1 cellular context compared by ENCODE assay signal in genomic region chr20:48793776-48794175, GRCh38.
TF ChIP-seq lines count a peak whose summit lies in the region.

No MANE protein-coding gene starts in this region.

TF ChIP-seq in H1, 55 proteins besides CTCF, POLR2A, EP300 and RAD21:
- TF ChIP-seq POU5F1 (IDR thresholded peaks at IDR 0.05; ENCODE audit: low read depth, low read length) (no peak), GABPA (IDR thresholded peaks at IDR 0.05; ENCODE audit: borderline replicate concordance, insufficient read depth, low read length) (no peak), ZNF274 (IDR thresholded peaks at IDR 0.05; ENCODE audit: borderline replicate concordance, extremely low read depth, low read length) (no peak), TAF7 (optimal IDR thresholded peaks at IDR 0.05; ENCODE audit: borderline replicate concordance, low read depth, low read length) (no peak), RBBP5 (IDR thresholded peaks at IDR 0.05; ENCODE audit: borderline replicate concordance, low read depth, low read length) (no peak), EZH2 (IDR thresholded peaks at IDR 0.05; ENCODE audit: low read depth, low read length, severe bottlenecking) (no peak), CHD1 (IDR thresholded peaks at IDR 0.05; ENCODE audit: low read depth, low read length) (no peak), NANOG (IDR thresholded peaks at IDR 0.05; ENCODE audit: insufficient read depth, low read depth, low read length, poor library complexity, severe bottlenecking) (no peak), FOSL1 (IDR thresholded peaks at IDR 0.05; ENCODE audit: insufficient read depth, low read depth, low read length) (no peak)
